In genomic region chr1:238752332-238752731, GRCh38 we compare ENCODE assay signal across 1 cellular context.
TF ChIP-seq lines count a peak whose summit lies in the region.

No MANE protein-coding gene starts in this region.

TF ChIP-seq in SK-N-SH treated with all-trans-retinoic acid at 6 μM for 48 hours, 23 proteins besides CTCF, POLR2A, EP300 and RAD21 (continued from another document):
- TF ChIP-seq, protein P1, sequence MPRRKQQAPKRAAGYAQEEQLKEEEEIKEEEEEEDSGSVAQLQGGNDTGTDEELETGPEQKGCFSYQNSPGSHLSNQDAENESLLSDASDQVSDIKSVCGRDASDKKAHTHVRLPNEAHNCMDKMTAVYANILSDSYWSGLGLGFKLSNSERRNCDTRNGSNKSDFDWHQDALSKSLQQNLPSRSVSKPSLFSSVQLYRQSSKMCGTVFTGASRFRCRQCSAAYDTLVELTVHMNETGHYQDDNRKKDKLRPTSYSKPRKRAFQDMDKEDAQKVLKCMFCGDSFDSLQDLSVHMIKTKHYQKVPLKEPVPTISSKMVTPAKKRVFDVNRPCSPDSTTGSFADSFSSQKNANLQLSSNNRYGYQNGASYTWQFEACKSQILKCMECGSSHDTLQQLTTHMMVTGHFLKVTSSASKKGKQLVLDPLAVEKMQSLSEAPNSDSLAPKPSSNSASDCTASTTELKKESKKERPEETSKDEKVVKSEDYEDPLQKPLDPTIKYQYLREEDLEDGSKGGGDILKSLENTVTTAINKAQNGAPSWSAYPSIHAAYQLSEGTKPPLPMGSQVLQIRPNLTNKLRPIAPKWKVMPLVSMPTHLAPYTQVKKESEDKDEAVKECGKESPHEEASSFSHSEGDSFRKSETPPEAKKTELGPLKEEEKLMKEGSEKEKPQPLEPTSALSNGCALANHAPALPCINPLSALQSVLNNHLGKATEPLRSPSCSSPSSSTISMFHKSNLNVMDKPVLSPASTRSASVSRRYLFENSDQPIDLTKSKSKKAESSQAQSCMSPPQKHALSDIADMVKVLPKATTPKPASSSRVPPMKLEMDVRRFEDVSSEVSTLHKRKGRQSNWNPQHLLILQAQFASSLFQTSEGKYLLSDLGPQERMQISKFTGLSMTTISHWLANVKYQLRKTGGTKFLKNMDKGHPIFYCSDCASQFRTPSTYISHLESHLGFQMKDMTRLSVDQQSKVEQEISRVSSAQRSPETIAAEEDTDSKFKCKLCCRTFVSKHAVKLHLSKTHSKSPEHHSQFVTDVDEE (CRISPR knock-in tag; IDR thresholded peaks at IDR 0.05), result no peak
- TF ChIP-seq ZNF8 (CRISPR knock-in tag; IDR thresholded peaks at IDR 0.05), result no peak
- no peak for TF ChIP-seq TOX (CRISPR knock-in tag; IDR thresholded peaks at IDR 0.05; ENCODE audit: borderline replicate concordance)
- TF ChIP-seq ISL1 (CRISPR knock-in tag; IDR thresholded peaks at IDR 0.05), result no peak
- TF ChIP-seq, protein P2, sequence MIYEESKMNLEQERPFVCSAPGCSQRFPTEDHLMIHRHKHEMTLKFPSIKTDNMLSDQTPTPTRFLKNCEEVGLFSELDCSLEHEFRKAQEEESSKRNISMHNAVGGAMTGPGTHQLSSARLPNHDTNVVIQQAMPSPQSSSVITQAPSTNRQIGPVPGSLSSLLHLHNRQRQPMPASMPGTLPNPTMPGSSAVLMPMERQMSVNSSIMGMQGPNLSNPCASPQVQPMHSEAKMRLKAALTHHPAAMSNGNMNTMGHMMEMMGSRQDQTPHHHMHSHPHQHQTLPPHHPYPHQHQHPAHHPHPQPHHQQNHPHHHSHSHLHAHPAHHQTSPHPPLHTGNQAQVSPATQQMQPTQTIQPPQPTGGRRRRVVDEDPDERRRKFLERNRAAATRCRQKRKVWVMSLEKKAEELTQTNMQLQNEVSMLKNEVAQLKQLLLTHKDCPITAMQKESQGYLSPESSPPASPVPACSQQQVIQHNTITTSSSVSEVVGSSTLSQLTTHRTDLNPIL (CRISPR knock-in tag; IDR thresholded peaks at IDR 0.05; ENCODE audit: low read depth), result no peak
- TF ChIP-seq ZNF70 (CRISPR knock-in tag; IDR thresholded peaks at IDR 0.05), result no peak
- TF ChIP-seq, protein P3, sequence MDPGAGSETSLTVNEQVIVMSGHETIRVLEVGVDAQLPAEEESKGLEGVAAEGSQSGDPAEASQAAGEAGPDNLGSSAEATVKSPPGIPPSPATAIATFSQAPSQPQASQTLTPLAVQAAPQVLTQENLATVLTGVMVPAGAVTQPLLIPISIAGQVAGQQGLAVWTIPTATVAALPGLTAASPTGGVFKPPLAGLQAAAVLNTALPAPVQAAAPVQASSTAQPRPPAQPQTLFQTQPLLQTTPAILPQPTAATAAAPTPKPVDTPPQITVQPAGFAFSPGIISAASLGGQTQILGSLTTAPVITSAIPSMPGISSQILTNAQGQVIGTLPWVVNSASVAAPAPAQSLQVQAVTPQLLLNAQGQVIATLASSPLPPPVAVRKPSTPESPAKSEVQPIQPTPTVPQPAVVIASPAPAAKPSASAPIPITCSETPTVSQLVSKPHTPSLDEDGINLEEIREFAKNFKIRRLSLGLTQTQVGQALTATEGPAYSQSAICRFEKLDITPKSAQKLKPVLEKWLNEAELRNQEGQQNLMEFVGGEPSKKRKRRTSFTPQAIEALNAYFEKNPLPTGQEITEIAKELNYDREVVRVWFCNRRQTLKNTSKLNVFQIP (CRISPR knock-in tag; IDR thresholded peaks at IDR 0.05; ENCODE audit: borderline replicate concordance, low read depth), result no peak
- no peak for TF ChIP-seq ARNTL (CRISPR knock-in tag; IDR thresholded peaks at IDR 0.05; ENCODE audit: borderline replicate concordance, low read depth)
- TF ChIP-seq PPARA (CRISPR knock-in tag; IDR thresholded peaks at IDR 0.05; ENCODE audit: borderline replicate concordance), result no peak
- TF ChIP-seq TCF4 (CRISPR knock-in tag; IDR thresholded peaks at IDR 0.05; ENCODE audit: borderline replicate concordance), result no peak
- TF ChIP-seq ZNF565 (CRISPR knock-in tag; conservative IDR thresholded peaks at IDR 0.05; ENCODE audit: low read depth), result no peak
